9 cellular contexts compared by ENCODE assay signal in genomic region chr11:59611570-59612565, GRCh38. TPM values are rescaled to one million over a fixed set of nuclear protein-coding genes. Genes with fewer than 3 reads are reported as not detected.
DNase-seq lines count a peak whose midpoint lies in the region; ATAC-seq and TF ChIP-seq lines count a peak whose summit lies in the region.
"Had no signal": no experiment of that assay in that cellular context is flagged by ENCODE, and none has a peak within 500 bp of the region (broad histone marks: within the 10 kb centered on the region; RNA-seq: fewer than 3 reads in every experiment).

No MANE protein-coding gene starts in this region.

- H3K27me3 Mint-ChIP-seq in endothelial cell (ENCODE audit: unreplicated experiment) = peaks cover 10% of the 10 kb centered on the region

- H3K4me3 Mint-ChIP-seq in endothelial cell (ENCODE audit: unreplicated experiment) = no peak overlapping the region

- no peak overlapping the region for H3K27ac Mint-ChIP-seq in endothelial cell (ENCODE audit: unreplicated experiment)

- no peak overlapping the region for H3K9ac ChIP-seq in fibroblast of lung (ENCODE audit: insufficient read depth, low read length)

- H3K9me3 Mint-ChIP-seq in endothelial cell (ENCODE audit: unreplicated experiment) = no peaks in the 10 kb centered on the region

- peak; percentile 61 for DNase-seq in NCI-H510A treated with DMSO at 0.1 percent for 48 hours (lab: John Stamatoyannopoulos, UW)
- DNase-seq in NCI-H510A (lab: John Stamatoyannopoulos, UW) = no peak
- peak; percentile 26 for DNase-seq in NCI-H345 (lab: John Stamatoyannopoulos, UW)
- peak in 1 of 2 donors; percentile 46 for DNase-seq in fibroblast of lung (ENCODE audit: low read depth in 2 of 2)
- DNase-seq in gastrocnemius medialis = peak; percentile 45 to 55
- DNase-seq in caudate nucleus (lab: John Stamatoyannopoulos, UW) = no peak
- no peak for DNase-seq in endothelial cell (ENCODE audit: low spot score)
- DNase-seq: MM.1S had no signal

- H3K4me3 ChIP-seq in fibroblast of lung (replicated peaks in 1 of 4; ENCODE audit: control extremely low read depth in 1 of 4, insufficient read depth in 1 of 4, low read depth in 3 of 4, low read length in 4 of 4) (peak overlapping the region in 1 of 4 experiments; percentile 3), gastrocnemius medialis (peak overlapping the region; percentile 6 to 88 (median 78))

- H3K27ac ChIP-seq in fibroblast of lung (ENCODE audit: insufficient read depth, low read length) (no peak overlapping the region), gastrocnemius medialis (peak overlapping the region; percentile 85 to 96 (median 92)), caudate nucleus (ENCODE audit: low read depth, low read length) (no peak overlapping the region)

- intact Hi-C loops in gastrocnemius medialis (cut with DNase I; ENCODE audit: low total_unique reads) = loop anchor here (5.0 kb wide), 1 partner anchor 190 kb away; no protein-coding TSS in a partner anchor

- H3K4me1 ChIP-seq in fibroblast of lung (ENCODE audit: control insufficient read depth, extremely low read depth, insufficient read depth, low read length) (peaks cover 7% of the 10 kb centered on the region), gastrocnemius medialis (peaks cover 78% of the 10 kb centered on the region in 2 donors)

- peak overlapping the region; percentile 69 for H3K4me2 ChIP-seq in fibroblast of lung (ENCODE audit: extremely low read depth, insufficient read depth, low read length)

- peaks cover 4% of the 10 kb centered on the region for H4K20me1 ChIP-seq in fibroblast of lung (ENCODE audit: control insufficient read depth, extremely low read depth, insufficient read depth, low read length)

- peaks cover 11% of the 10 kb centered on the region for H3K36me3 ChIP-seq in fibroblast of lung (ENCODE audit: control insufficient read depth, insufficient read depth, low read length)
- H3K36me3 ChIP-seq in gastrocnemius medialis = peaks cover 0 to 34% of the 10 kb centered on the region in 2 donors

- H2AFZ ChIP-seq in fibroblast of lung (ENCODE audit: low read length) = no peak overlapping the region

- in situ Hi-C loops in gastrocnemius medialis (cut with MboI; ENCODE audit: low sequenced_read_pairs in 4 of 4) = loop anchor here in 1 of 4 donors (10.0 kb wide), 1 partner anchor 53 kb away; the partner anchor contains the start of gene PATL1

- peaks cover 19% of the 10 kb centered on the region for H3K4me1 Mint-ChIP-seq in endothelial cell (ENCODE audit: unreplicated experiment)

- no peaks in the 10 kb centered on the region for H3K9me3 ChIP-seq in fibroblast of lung (ENCODE audit: control insufficient read depth, insufficient read depth, low read depth, low read length)
- H3K9me3 ChIP-seq in gastrocnemius medialis = no peaks in the 10 kb centered on the region

- no peaks in the 10 kb centered on the region for H3K27me3 ChIP-seq in fibroblast of lung (ENCODE audit: control insufficient read depth, insufficient read depth, low read length)
- H3K27me3 ChIP-seq in gastrocnemius medialis = no peaks in the 10 kb centered on the region

- TF ChIP-seq CTCF in fibroblast of lung (conservative IDR thresholded peaks at IDR 0.05 in 1 of 2, IDR thresholded peaks at IDR 0.05 in 1 of 2; ENCODE audit: low read depth in 1 of 2, low read length in 2 of 2) (no peak), gastrocnemius medialis (IDR thresholded peaks at IDR 0.05 in 4 of 5, conservative IDR thresholded peaks at IDR 0.05 in 1 of 5) (no peak), endothelial cell (IDR thresholded peaks at IDR 0.05; ENCODE audit: unreplicated experiment) (no peak)

- TF ChIP-seq POLR2A in gastrocnemius medialis (IDR thresholded peaks at IDR 0.05) = peak in 1 of 2 donors; percentile 66

- peaks cover 37% of the 10 kb centered on the region for H3K36me3 Mint-ChIP-seq in endothelial cell (ENCODE audit: low read depth, unreplicated experiment)

- peak; percentile 28 to 35 for ATAC-seq in gastrocnemius medialis
- ATAC-seq in HG03139 (IDR thresholded peaks at IDR 0.05; ENCODE audit: unreplicated experiment) = no peak

- peaks cover 47% of the 10 kb centered on the region for H3K79me2 ChIP-seq in fibroblast of lung (ENCODE audit: control insufficient read depth, insufficient read depth, low read length)

RNA-seq across cellular contexts. Expression of gene OSBP, which starts 3.7 kb away (rescaled TPM):
- total RNA-seq in fibroblast of lung (29.5 and 44.1 TPM in 2 replicates), gastrocnemius medialis (10 to 100 TPM; 27.4 to 45.2 (median 34.9) TPM), endothelial cell (ENCODE audit: unreplicated experiment) (39.5 TPM)
- 32.4 and 34.0 TPM in 2 replicates for polyA plus RNA-seq in fibroblast of lung
- polyA plus RNA-seq in fibroblast of lung (2012) = 27.5 and 29.6 TPM in 2 replicates
- polyA minus RNA-seq in fibroblast of lung (ENCODE audit: low replicate concordance) = 31.3 and 38.8 TPM in 2 replicates

RNA-seq across cellular contexts. Expression of gene PATL1, which starts 57.0 kb away (rescaled TPM):
- total RNA-seq in fibroblast of lung (8.2 and 11.6 TPM in 2 replicates), gastrocnemius medialis (10 to 100 TPM; 19.0 to 29.9 (median 26.2) TPM), endothelial cell (ENCODE audit: unreplicated experiment) (36.1 TPM)
- 66.4 and 68.1 TPM in 2 replicates for polyA plus RNA-seq in fibroblast of lung
- 31.5 and 31.8 TPM in 2 replicates for polyA plus RNA-seq in fibroblast of lung (2012)
- polyA minus RNA-seq in fibroblast of lung (ENCODE audit: low replicate concordance) = 36.2 and 43.5 TPM in 2 replicates

Comparison
In these comparisons a context has a peak if more than half of its experiments do, and no peak if none do; other contexts are left out.
1. DNase-seq: peak in NCI-H510A treated with DMSO at 0.1 percent for 48 hours (single experiment), NCI-H345 (single experiment) and gastrocnemius medialis (2 of 2); none in NCI-H510A (single experiment), caudate nucleus (0 of 61) and endothelial cell (single experiment).
2. H3K27ac ChIP-seq: peak in gastrocnemius medialis (4 of 4); none in fibroblast of lung (single experiment) and caudate nucleus (single experiment).